Comparison of ENCODE assay signal across 15 cellular contexts in the genomic region with DNA sequence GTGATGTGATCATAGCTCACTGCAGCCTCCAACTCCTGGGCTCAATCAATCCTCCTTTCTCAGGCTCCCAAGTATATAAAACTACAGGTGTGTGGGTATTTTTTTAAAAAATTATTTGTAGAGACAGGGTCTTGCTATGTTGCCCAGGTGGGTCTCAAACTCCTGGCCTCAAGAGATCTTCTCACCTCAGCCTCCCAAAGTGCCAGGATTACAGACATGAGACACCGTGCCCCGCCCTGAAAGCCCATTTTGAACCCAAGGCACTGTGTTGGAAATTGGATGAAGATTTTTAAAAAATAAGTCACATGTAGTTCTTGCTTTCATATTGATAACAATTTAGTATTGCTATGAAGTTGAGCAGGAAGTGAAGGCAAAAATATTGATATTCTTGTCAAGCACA.
DNase-seq lines count a peak whose midpoint lies in the region; ATAC-seq, FAIRE-seq and TF ChIP-seq lines count a peak whose summit lies in the region.
"Had no signal": no experiment of that assay in that cellular context is flagged by ENCODE, and none has a peak within 500 bp of the region (broad histone marks: within the 10 kb centered on the region; RNA-seq: fewer than 3 reads in every experiment).

No MANE protein-coding gene starts in this region.

- no peak overlapping the region for H3K4me3 ChIP-seq in IMR-90 (ENCODE audit: insufficient read depth, low read depth, low read length)
- no peak overlapping the region for H3K4me3 ChIP-seq in astrocyte (ENCODE audit: insufficient read depth, low read depth, low read length)
- H3K4me3 ChIP-seq in muscle layer of duodenum (ENCODE audit: low read depth in 1 of 2, low read length in 2 of 2): no peak overlapping the region
- no peak overlapping the region for H3K4me3 ChIP-seq in stomach

- peak overlapping the region; percentile 94 for H3K27ac Mint-ChIP-seq in astrocyte (ENCODE audit: unreplicated experiment)
- no peak overlapping the region for H3K27ac Mint-ChIP-seq in activated CD8-positive, alpha-beta T cell treated with anti-CD3 and anti-CD28 coated beads, Interleukin-2, amount 10 ng/mL, durations not matched to agents 7 days and 5 days
- H3K27ac Mint-ChIP-seq: activated CD4-positive, alpha-beta T cell treated with anti-CD3 and anti-CD28 coated beads, Interleukin-2, amount 10 ng/mL, durations not matched to agents 24 days and 14 days had no signal

- H3K56ac ChIP-seq in IMR-90 (ENCODE audit: extremely low read depth, insufficient read depth, low read length): peak overlapping the region; percentile 88; the same call in 1 of the 2 replicates

- H4K5ac ChIP-seq in IMR-90 (ENCODE audit: low read depth, low read length): peak overlapping the region; percentile 87

- DNase-seq in IMR-90 (no peak), astrocyte (ENCODE audit: low read depth) (no peak), stomach (no peak), GM19239 (ENCODE audit: insufficient read length, low spot score) (no peak)
- no peak for DNase-seq in activated CD8-positive, alpha-beta T cell treated with anti-CD3 and anti-CD28 coated beads, Interleukin-2, amount 10 ng/mL, durations not matched to agents 7 days and 5 days
- no peak for DNase-seq in effector CD4-positive, alpha-beta T cell
- DNase-seq: activated CD4-positive, alpha-beta T cell treated with anti-CD3 and anti-CD28 coated beads, Interleukin-2, amount 10 ng/mL, durations not matched to agents 24 days and 14 days; activated gamma-delta T cell treated with Interleukin-2 at 50 U/mL for 16 hours; activated T-cell treated with anti-CD3 and anti-CD28 coated beads, Interleukin-2, amount 50 U/mL, for 4 hours; glutamatergic neuron; kidney; NCI-H2171 had no signal

- H3K4me1 ChIP-seq in IMR-90 (ENCODE audit: control insufficient read depth, insufficient read depth, low read length) (peaks cover 22% of the 10 kb centered on the region), astrocyte (ENCODE audit: insufficient read depth, low read length) (peaks cover 23% of the 10 kb centered on the region), muscle layer of duodenum (ENCODE audit: control insufficient read depth in 1 of 2, insufficient read depth in 2 of 2, low read length in 2 of 2) (peaks cover 3 to 18% of the 10 kb centered on the region in 2 donors), stomach (peaks cover 0 to 39% (median 13%) of the 10 kb centered on the region in 4 donors)

- peaks cover 24% of the 10 kb centered on the region for H3K9me1 ChIP-seq in IMR-90 (ENCODE audit: insufficient read depth, low read length)

- H4K8ac ChIP-seq in IMR-90 (ENCODE audit: low read depth in 2 of 2, low read length in 2 of 2): peak overlapping the region; percentile 89 to 99

- in situ Hi-C loops in IMR-90 (cut with MboI; ENCODE audit: low sequenced_read_pairs): no loop called here

- no peak for TF ChIP-seq CTCF in IMR-90 (conservative IDR thresholded peaks at IDR 0.05; ENCODE audit: low read depth, low read length)
- no peak for TF ChIP-seq CTCF in astrocyte (IDR thresholded peaks at IDR 0.05; ENCODE audit: insufficient read depth, low read depth, low read length)
- no peak for TF ChIP-seq CTCF in stomach (IDR thresholded peaks at IDR 0.05)

- H3K18ac ChIP-seq in IMR-90 (ENCODE audit: low read depth, low read length): peak overlapping the region; percentile 96

- peak overlapping the region; percentile 96 for H3K14ac ChIP-seq in IMR-90 (replicated peaks; ENCODE audit: low read depth, low read length)

- peak overlapping the region; percentile 83 for H2AK9ac ChIP-seq in IMR-90 (replicated peaks; ENCODE audit: low read depth, low read length, poor library complexity)

- H4K20me1 ChIP-seq in IMR-90 (ENCODE audit: insufficient read depth, low read length) (no peaks in the 10 kb centered on the region), astrocyte (ENCODE audit: insufficient read depth, low read length) (no peaks in the 10 kb centered on the region)

- H3K79me1 ChIP-seq in IMR-90 (ENCODE audit: low read depth in 1 of 2, low read length in 2 of 2): peaks cover 4 to 35% of the 10 kb centered on the region in 2 experiments; a peak in 3 of 4 replicates

- peak overlapping the region; percentile 100 for H2BK120ac ChIP-seq in IMR-90 (ENCODE audit: low read depth, low read length)

- H3K23ac ChIP-seq in IMR-90 (ENCODE audit: low read depth, low read length): peak overlapping the region; percentile 86

- H3K27ac ChIP-seq in IMR-90 (ENCODE audit: insufficient read depth, low read length): peak overlapping the region; percentile 95
- peak overlapping the region; percentile 64 for H3K27ac ChIP-seq in astrocyte (ENCODE audit: low read depth, low read length)
- H3K27ac ChIP-seq in muscle layer of duodenum (ENCODE audit: low read length): peak overlapping the region; percentile 19
- H3K27ac ChIP-seq in stomach: peak overlapping the region in 4 of 5 donors; percentile 39 to 68 (median 51)
- H3K27ac ChIP-seq: C4-2B had no signal

- no TSS peak for BruUV-seq in IMR-90 (replicated peaks; lab: Mats Ljungman, UMichigan)

- dilution Hi-C loops in IMR-90 (cut with HindIII; ENCODE audit: low sequenced_read_pairs, unreplicated experiment): no loop called here

- no peak for TF ChIP-seq RAD21 in IMR-90 (IDR thresholded peaks at IDR 0.05; ENCODE audit: low read length)

- H3K9me3 Mint-ChIP-seq in astrocyte (ENCODE audit: unreplicated experiment): peaks cover 1% of the 10 kb centered on the region
- no peaks in the 10 kb centered on the region for H3K9me3 Mint-ChIP-seq in activated CD8-positive, alpha-beta T cell treated with anti-CD3 and anti-CD28 coated beads, Interleukin-2, amount 10 ng/mL, durations not matched to agents 7 days and 5 days (ENCODE audit: insufficient read depth)
- H3K9me3 Mint-ChIP-seq: activated CD4-positive, alpha-beta T cell treated with anti-CD3 and anti-CD28 coated beads, Interleukin-2, amount 10 ng/mL, durations not matched to agents 24 days and 14 days; activated T-cell treated with anti-CD3 and anti-CD28 coated beads, Interleukin-2, amount 50 U/mL, for 4 hours had no signal

- CTCF ChIA-PET in IMR-90 (lab: Yijun Ruan, JAX): no interaction called here
- CTCF ChIA-PET in activated CD8-positive, alpha-beta T cell treated with anti-CD3 and anti-CD28 coated beads, Interleukin-2, amount 10 ng/mL, durations not matched to agents 7 days and 5 days (lab: Charles Lee): no interaction called here

- TF ChIP-seq POLR2A in IMR-90 (IDR thresholded peaks at IDR 0.05; ENCODE audit: low read depth, low read length) (no peak), stomach (IDR thresholded peaks at IDR 0.05) (no peak)

- H2BK15ac ChIP-seq in IMR-90 (ENCODE audit: low read depth, low read length): peak overlapping the region; percentile 96; the same call in 2 of the 3 replicates

- H4K91ac ChIP-seq in IMR-90 (ENCODE audit: insufficient read depth, low read depth, low read length): peak overlapping the region; percentile 99

- no peaks in the 10 kb centered on the region for H3K36me3 Mint-ChIP-seq in astrocyte (ENCODE audit: low read depth, unreplicated experiment)
- H3K36me3 Mint-ChIP-seq in activated CD8-positive, alpha-beta T cell treated with anti-CD3 and anti-CD28 coated beads, Interleukin-2, amount 10 ng/mL, durations not matched to agents 7 days and 5 days (ENCODE audit: low read depth): no peaks in the 10 kb centered on the region

- POLR2A ChIA-PET in IMR-90 (lab: Charles Lee; ENCODE audit: unreplicated experiment): interaction anchor here (1.6 kb wide), 1 partner anchor 639 kb away, joined by 6 read pairs; no protein-coding TSS in a partner anchor
- POLR2A ChIA-PET in activated CD8-positive, alpha-beta T cell treated with anti-CD3 and anti-CD28 coated beads, Interleukin-2, amount 10 ng/mL, durations not matched to agents 7 days and 5 days (lab: Charles Lee): no interaction called here

- peak overlapping the region; percentile 98 for H3K4ac ChIP-seq in IMR-90 (ENCODE audit: low read depth, low read length)

- peaks cover 25% of the 10 kb centered on the region for H3K4me1 Mint-ChIP-seq in astrocyte (ENCODE audit: low read depth, unreplicated experiment)
- no peaks in the 10 kb centered on the region for H3K4me1 Mint-ChIP-seq in activated CD8-positive, alpha-beta T cell treated with anti-CD3 and anti-CD28 coated beads, Interleukin-2, amount 10 ng/mL, durations not matched to agents 7 days and 5 days (ENCODE audit: low read depth)
- H3K4me1 Mint-ChIP-seq: activated CD4-positive, alpha-beta T cell treated with anti-CD3 and anti-CD28 coated beads, Interleukin-2, amount 10 ng/mL, durations not matched to agents 24 days and 14 days had no signal

- peak overlapping the region; percentile 96 for H2AK5ac ChIP-seq in IMR-90 (ENCODE audit: low read depth, low read length)

- H3K4me2 ChIP-seq in IMR-90 (ENCODE audit: low read depth, low read length): no peak overlapping the region
- H3K4me2 ChIP-seq in astrocyte (ENCODE audit: low read length): no peak overlapping the region

- H3K4me3 Mint-ChIP-seq in astrocyte (ENCODE audit: unreplicated experiment): peak overlapping the region; percentile 10
- H3K4me3 Mint-ChIP-seq in activated CD8-positive, alpha-beta T cell treated with anti-CD3 and anti-CD28 coated beads, Interleukin-2, amount 10 ng/mL, durations not matched to agents 7 days and 5 days: no peak overlapping the region
- H3K4me3 Mint-ChIP-seq: activated CD4-positive, alpha-beta T cell treated with anti-CD3 and anti-CD28 coated beads, Interleukin-2, amount 10 ng/mL, durations not matched to agents 24 days and 14 days; activated T-cell treated with anti-CD3 and anti-CD28 coated beads, Interleukin-2, amount 50 U/mL, for 4 hours had no signal

- no peaks in the 10 kb centered on the region for H3K9me3 ChIP-seq in IMR-90 (ENCODE audit: control insufficient read depth, insufficient read depth, low read length)
- no peaks in the 10 kb centered on the region for H3K9me3 ChIP-seq in astrocyte (ENCODE audit: insufficient read depth, low read depth, low read length)
- no peaks in the 10 kb centered on the region for H3K9me3 ChIP-seq in muscle layer of duodenum (ENCODE audit: control insufficient read depth in 1 of 2, low read length in 2 of 2)
- no peaks in the 10 kb centered on the region for H3K9me3 ChIP-seq in stomach

- ATAC-seq in IMR-90 (ENCODE audit: low read depth): no peak
- no peak for ATAC-seq in activated CD8-positive, alpha-beta T cell treated with anti-CD3 and anti-CD28 coated beads, Interleukin-2, amount 10 ng/mL, durations not matched to agents 7 days and 5 days
- ATAC-seq: activated T-cell treated with anti-CD3 and anti-CD28 coated beads, Interleukin-2, amount 50 U/mL, for 4 hours had no signal

- H2BK20ac ChIP-seq in IMR-90 (ENCODE audit: low read depth, low read length): peak overlapping the region; percentile 99

- intact Hi-C loops in IMR-90 (cut with micrococcal nuclease): no loop called here
- intact Hi-C loops in stomach (cut with DNase I; ENCODE audit: low total_unique reads): no loop called here

- H3K36me3 ChIP-seq in IMR-90 (ENCODE audit: control insufficient read depth, insufficient read depth, low read length) (no peaks in the 10 kb centered on the region), astrocyte (ENCODE audit: insufficient read depth, low read length) (no peaks in the 10 kb centered on the region), muscle layer of duodenum (ENCODE audit: control insufficient read depth in 1 of 2, insufficient read depth in 2 of 2, low read length in 2 of 2) (no peaks in the 10 kb centered on the region), stomach (no peaks in the 10 kb centered on the region)

- no peak overlapping the region for H2AFZ ChIP-seq in IMR-90 (replicated peaks; ENCODE audit: low read length, poor library complexity)
- H2AFZ ChIP-seq in astrocyte (ENCODE audit: low read depth, low read length): no peak overlapping the region

- no peak for TF ChIP-seq EP300 in stomach (IDR thresholded peaks at IDR 0.05)

- H3K27me3 ChIP-seq in IMR-90 (ENCODE audit: control insufficient read depth, insufficient read depth, low read length) (no peaks in the 10 kb centered on the region), astrocyte (ENCODE audit: insufficient read depth, low read length) (no peaks in the 10 kb centered on the region), muscle layer of duodenum (ENCODE audit: low read depth, low read length) (no peaks in the 10 kb centered on the region), stomach (no peaks in the 10 kb centered on the region)

- no peaks in the 10 kb centered on the region for H3K79me2 ChIP-seq in astrocyte (ENCODE audit: insufficient read depth, low read length)

- peak overlapping the region; percentile 93 for H2BK5ac ChIP-seq in IMR-90 (ENCODE audit: low read depth, low read length, poor library complexity, severe bottlenecking)

- H3K9ac ChIP-seq in IMR-90 (ENCODE audit: low read depth, low read length) (peak overlapping the region; percentile 78), astrocyte (ENCODE audit: low read length) (no peak overlapping the region)

- no CpG with 5 or more reads among the region's 2 CpGs for WGBS in IMR-90 (ENCODE audit: extremely low coverage in 2 of 2, insufficient read length in 1 of 2), 2 experiments
- WGBS in stomach, 5 donors: 90 to 97% (median 95%) methylated on average over 2 of the region's 2 CpGs

- H3K27me3 Mint-ChIP-seq in astrocyte (ENCODE audit: low read depth, unreplicated experiment): no peaks in the 10 kb centered on the region
- H3K27me3 Mint-ChIP-seq in activated CD8-positive, alpha-beta T cell treated with anti-CD3 and anti-CD28 coated beads, Interleukin-2, amount 10 ng/mL, durations not matched to agents 7 days and 5 days (ENCODE audit: low read depth): no peaks in the 10 kb centered on the region
- H3K27me3 Mint-ChIP-seq: activated CD4-positive, alpha-beta T cell treated with anti-CD3 and anti-CD28 coated beads, Interleukin-2, amount 10 ng/mL, durations not matched to agents 24 days and 14 days had no signal

- FAIRE-seq in astrocyte (lab: Jason Lieb, UNC): no peak
- FAIRE-seq in GM19239 (lab: Jason Lieb, UNC): no peak
- FAIRE-seq: kidney, urothelium cell line had no signal

Comparison
In these comparisons a context has a peak if more than half of its experiments do, and no peak if none do; other contexts are left out.
1. H3K27ac ChIP-seq: peak in every context shown above with its lines; median percentile 95 in IMR-90; 64 in astrocyte; 51 in stomach; 19 in muscle layer of duodenum.